8 cellular contexts compared by ENCODE assay signal in genomic region chr17:30831663-30832437, GRCh38. TPM values are rescaled to one million over a fixed set of nuclear protein-coding genes. Genes with fewer than 3 reads are reported as not detected.
DNase-seq lines count a peak whose midpoint lies in the region; ATAC-seq and TF ChIP-seq lines count a peak whose summit lies in the region.

A gene with protein sequence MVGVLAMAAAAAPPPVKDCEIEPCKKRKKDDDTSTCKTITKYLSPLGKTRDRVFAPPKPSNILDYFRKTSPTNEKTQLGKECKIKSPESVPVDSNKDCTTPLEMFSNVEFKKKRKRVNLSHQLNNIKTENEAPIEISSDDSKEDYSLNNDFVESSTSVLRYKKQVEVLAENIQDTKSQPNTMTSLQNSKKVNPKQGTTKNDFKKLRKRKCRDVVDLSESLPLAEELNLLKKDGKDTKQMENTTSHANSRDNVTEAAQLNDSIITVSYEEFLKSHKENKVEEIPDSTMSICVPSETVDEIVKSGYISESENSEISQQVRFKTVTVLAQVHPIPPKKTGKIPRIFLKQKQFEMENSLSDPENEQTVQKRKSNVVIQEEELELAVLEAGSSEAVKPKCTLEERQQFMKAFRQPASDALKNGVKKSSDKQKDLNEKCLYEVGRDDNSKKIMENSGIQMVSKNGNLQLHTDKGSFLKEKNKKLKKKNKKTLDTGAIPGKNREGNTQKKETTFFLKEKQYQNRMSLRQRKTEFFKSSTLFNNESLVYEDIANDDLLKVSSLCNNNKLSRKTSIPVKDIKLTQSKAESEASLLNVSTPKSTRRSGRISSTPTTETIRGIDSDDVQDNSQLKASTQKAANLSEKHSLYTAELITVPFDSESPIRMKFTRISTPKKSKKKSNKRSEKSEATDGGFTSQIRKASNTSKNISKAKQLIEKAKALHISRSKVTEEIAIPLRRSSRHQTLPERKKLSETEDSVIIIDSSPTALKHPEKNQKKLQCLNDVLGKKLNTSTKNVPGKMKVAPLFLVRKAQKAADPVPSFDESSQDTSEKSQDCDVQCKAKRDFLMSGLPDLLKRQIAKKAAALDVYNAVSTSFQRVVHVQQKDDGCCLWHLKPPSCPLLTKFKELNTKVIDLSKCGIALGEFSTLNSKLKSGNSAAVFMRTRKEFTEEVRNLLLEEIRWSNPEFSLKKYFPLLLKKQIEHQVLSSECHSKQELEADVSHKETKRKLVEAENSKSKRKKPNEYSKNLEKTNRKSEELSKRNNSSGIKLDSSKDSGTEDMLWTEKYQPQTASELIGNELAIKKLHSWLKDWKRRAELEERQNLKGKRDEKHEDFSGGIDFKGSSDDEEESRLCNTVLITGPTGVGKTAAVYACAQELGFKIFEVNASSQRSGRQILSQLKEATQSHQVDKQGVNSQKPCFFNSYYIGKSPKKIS (N-terminal part only) (plus strand): TSS chr17:30831966. CDS start chr17:30832348, 382 bp downstream.

- peak within 1 kb of the TSS; percentile 98 for H2AFZ ChIP-seq in fibroblast of lung (ENCODE audit: low read length)

- peaks cover 22% of the 10 kb centered on the region for H3K79me2 ChIP-seq in fibroblast of lung (ENCODE audit: control insufficient read depth, insufficient read depth, low read length)

- H3K27me3 Mint-ChIP-seq in CD8-positive, alpha-beta T cell (ENCODE audit: low read depth), result no peaks in the 10 kb centered on the region
- H3K27me3 Mint-ChIP-seq in activated T-cell treated with anti-CD3 and anti-CD28 coated beads, Interleukin-2, amount 50 U/mL, for 72 hours (ENCODE audit: low read depth), result no peaks in the 10 kb centered on the region
- no peaks in the 10 kb centered on the region for H3K27me3 Mint-ChIP-seq in naive B cell

- H3K9me3 ChIP-seq in CD8-positive, alpha-beta T cell (ENCODE audit: low read length), result no peaks in the 10 kb centered on the region
- no peaks in the 10 kb centered on the region for H3K9me3 ChIP-seq in fibroblast of lung (ENCODE audit: control insufficient read depth, insufficient read depth, low read depth, low read length)

- H3K27ac Mint-ChIP-seq in CD8-positive, alpha-beta T cell, result peak within 1 kb of the TSS; percentile 89
- peak within 1 kb of the TSS; percentile 90 for H3K27ac Mint-ChIP-seq in activated T-cell treated with anti-CD3 and anti-CD28 coated beads, Interleukin-2, amount 50 U/mL, for 72 hours
- peak within 1 kb of the TSS; percentile 88 to 96 (median 94) for H3K27ac Mint-ChIP-seq in naive B cell

- peak; percentile 99 for ATAC-seq in CD8-positive, alpha-beta T cell
- ATAC-seq in GM21576 (IDR thresholded peaks at IDR 0.05; ENCODE audit: unreplicated experiment) (peak; percentile 75), naive B cell (ENCODE audit: low read depth in 2 of 2) (peak; percentile 95)
- peak; percentile 96 to 97 for ATAC-seq in activated T-cell treated with anti-CD3 and anti-CD28 coated beads, Interleukin-2, amount 50 U/mL, for 72 hours (replicated peaks in 1 of 2)

- peaks cover 23% of the 10 kb centered on the region for H3K4me1 Mint-ChIP-seq in CD8-positive, alpha-beta T cell (ENCODE audit: low read depth)
- peaks cover 31% of the 10 kb centered on the region for H3K4me1 Mint-ChIP-seq in activated T-cell treated with anti-CD3 and anti-CD28 coated beads, Interleukin-2, amount 50 U/mL, for 72 hours (ENCODE audit: low read depth)
- peaks cover 18 to 26% (median 19%) of the 10 kb centered on the region in 3 donors for H3K4me1 Mint-ChIP-seq in naive B cell

- peaks cover 19% of the 10 kb centered on the region for H3K4me1 ChIP-seq in CD8-positive, alpha-beta T cell (ENCODE audit: insufficient read depth, low read length)
- H3K4me1 ChIP-seq in fibroblast of lung (ENCODE audit: control insufficient read depth, extremely low read depth, insufficient read depth, low read length), result peaks cover 4% of the 10 kb centered on the region

- no peaks in the 10 kb centered on the region for H3K27me3 ChIP-seq in CD8-positive, alpha-beta T cell (ENCODE audit: insufficient read depth, low read length)
- no peaks in the 10 kb centered on the region for H3K27me3 ChIP-seq in fibroblast of lung (ENCODE audit: control insufficient read depth, insufficient read depth, low read length)

- H3K9ac ChIP-seq in fibroblast of lung (ENCODE audit: insufficient read depth, low read length), result peak within 1 kb of the TSS; percentile 89

- no peaks in the 10 kb centered on the region for H3K36me3 ChIP-seq in CD8-positive, alpha-beta T cell (ENCODE audit: insufficient read depth, low read length)
- H3K36me3 ChIP-seq in fibroblast of lung (ENCODE audit: control insufficient read depth, insufficient read depth, low read length), result no peaks in the 10 kb centered on the region

- TF ChIP-seq CTCF in CD8-positive, alpha-beta T cell (IDR thresholded peaks at IDR 0.05), result no peak
- no peak for TF ChIP-seq CTCF in LNCaP clone FGC (IDR thresholded peaks at IDR 0.05; ENCODE audit: control insufficient read depth, extremely low read depth, insufficient read depth)
- no peak for TF ChIP-seq CTCF in fibroblast of lung (conservative IDR thresholded peaks at IDR 0.05 in 1 of 2, IDR thresholded peaks at IDR 0.05 in 1 of 2; ENCODE audit: low read depth in 1 of 2, low read length in 2 of 2)

- no peaks in the 10 kb centered on the region for H4K20me1 ChIP-seq in fibroblast of lung (ENCODE audit: control insufficient read depth, extremely low read depth, insufficient read depth, low read length)

- H3K4me3 Mint-ChIP-seq in CD8-positive, alpha-beta T cell, result peak within 1 kb of the TSS; percentile 97
- H3K4me3 Mint-ChIP-seq in activated T-cell treated with anti-CD3 and anti-CD28 coated beads, Interleukin-2, amount 50 U/mL, for 72 hours, result peak within 1 kb of the TSS; percentile 94 to 98
- peak within 1 kb of the TSS; percentile 94 to 99 (median 98) for H3K4me3 Mint-ChIP-seq in naive B cell

- POLR2A ChIA-PET in CD8-positive, alpha-beta T cell (lab: Charles Lee), result interaction anchor here (1.5 to 2.1 kb wide), 2 partner anchors 9 to 23 kb away, joined by 6 to 7 read pairs; no protein-coding TSS in a partner anchor

- H3K9me3 Mint-ChIP-seq in CD8-positive, alpha-beta T cell, result no peaks in the 10 kb centered on the region
- no peaks in the 10 kb centered on the region for H3K9me3 Mint-ChIP-seq in activated T-cell treated with anti-CD3 and anti-CD28 coated beads, Interleukin-2, amount 50 U/mL, for 72 hours
- H3K9me3 Mint-ChIP-seq in naive B cell, result no peaks in the 10 kb centered on the region

- CTCF ChIA-PET in CD8-positive, alpha-beta T cell (lab: Charles Lee), result interaction anchor here (0.6 to 1.4 kb wide), 4 partner anchors 21 to 492 kb away, joined by 3 to 6 read pairs (median 3); no protein-coding TSS in a partner anchor

- peaks cover 12% of the 10 kb centered on the region for H3K36me3 Mint-ChIP-seq in CD8-positive, alpha-beta T cell
- H3K36me3 Mint-ChIP-seq in activated T-cell treated with anti-CD3 and anti-CD28 coated beads, Interleukin-2, amount 50 U/mL, for 72 hours (ENCODE audit: insufficient read depth in 2 of 2), result peaks cover 12 to 21% of the 10 kb centered on the region in 2 donors
- H3K36me3 Mint-ChIP-seq in naive B cell, result peaks cover 0 to 6% of the 10 kb centered on the region in 2 donors

- peak within 1 kb of the TSS; percentile 98 for H3K4me2 ChIP-seq in fibroblast of lung (ENCODE audit: extremely low read depth, insufficient read depth, low read length)

- H3K4me3 ChIP-seq in CD8-positive, alpha-beta T cell (ENCODE audit: low read depth, low read length), result peak within 1 kb of the TSS; percentile 95
- H3K4me3 ChIP-seq in LNCaP clone FGC (ENCODE audit: low read depth, low read length) (peak within 1 kb of the TSS; percentile 99), fibroblast of lung (replicated peaks in 1 of 4; ENCODE audit: control extremely low read depth in 1 of 4, insufficient read depth in 1 of 4, low read depth in 3 of 4, low read length in 4 of 4) (peak within 1 kb of the TSS; percentile 78 to 96 (median 80))

- H3K27ac ChIP-seq in CD8-positive, alpha-beta T cell (ENCODE audit: low read depth, low read length), result peak within 1 kb of the TSS; percentile 41
- peak within 1 kb of the TSS; percentile 90 for H3K27ac ChIP-seq in fibroblast of lung (ENCODE audit: insufficient read depth, low read length)

- intact Hi-C loops in CD8-positive, alpha-beta T cell (cut with DNase I, micrococcal nuclease), result loop anchor here (1.0 to 5.0 kb wide), 4 partner anchors 8 to 355 kb away; partner anchors contain the start of genes GOSR1 (in 2 of the 2), CRLF3 (in 1 of the 2) and TEFM (in 1 of the 2)

- DNase-seq in CD8-positive, alpha-beta T cell, result peak; percentile 70 to 91 (median 85)
- DNase-seq in LNCaP clone FGC (ENCODE audit: low read depth), result peak; percentile 83
- peak; percentile 89 for DNase-seq in RPMI7951 (ENCODE audit: low read depth)
- peak; percentile 90 for DNase-seq in activated T-cell treated with anti-CD3 and anti-CD28 coated beads, Interleukin-2, amount 50 U/mL, for 72 hours
- peak; percentile 92 to 94 for DNase-seq in fibroblast of lung (ENCODE audit: low read depth in 2 of 2)
- DNase-seq in naive B cell, result peak; percentile 83
- DNase-seq in stimulated activated CD8-positive, alpha-beta memory T cell treated with anti-CD3 and anti-CD28 coated beads, Interleukin-7, amount 100 ng/mL, for 48 hours (ENCODE audit: extremely low read depth in 1 of 2, low read depth in 1 of 2), result peak; percentile 70 to 83

RNA-seq across cellular contexts. Expression of the gene that starts here (rescaled TPM):
- total RNA-seq in CD8-positive, alpha-beta T cell, result 1 to 10 TPM; 3.6 to 3.8 TPM
- total RNA-seq in RPMI7951 (2014; rRNA removed; shearing (Covaris generic)), result 5.1 and 7.9 TPM in 2 replicates
- 10 to 100 TPM; 34.4 to 35.7 TPM for total RNA-seq in activated T-cell treated with anti-CD3 and anti-CD28 coated beads, Interleukin-2, amount 50 U/mL, for 72 hours
- total RNA-seq in fibroblast of lung, result 0.77 and 0.83 TPM in 2 replicates
- polyA plus RNA-seq in fibroblast of lung (1.6 and 3.3 TPM in 2 replicates), naive B cell (ENCODE audit: low read depth in 6 of 6) (1 to 10 TPM in 5 of 6 donors, not detected in 1; 1.1 to 2.7 (median 2.4) TPM)
- 0.92 and 1.5 TPM in 2 replicates for polyA plus RNA-seq in fibroblast of lung (2012)
- 0.56 and 0.59 TPM in 2 replicates for polyA minus RNA-seq in fibroblast of lung (ENCODE audit: low replicate concordance)

Comparison
In these comparisons a context has a peak if more than half of its experiments do, and no peak if none do; other contexts are left out.
1. Peak in every context shown above with its lines: DNase-seq, ATAC-seq, H3K4me3 ChIP-seq and H3K27ac ChIP-seq.